Comparison of ENCODE assay signal across 8 cellular contexts in genomic region chr5:251980-252379, GRCh38. TPM values are rescaled to one million over a fixed set of nuclear protein-coding genes. Genes with fewer than 3 reads are reported as not detected.
DNase-seq lines count a peak whose midpoint lies in the region; ATAC-seq, FAIRE-seq and TF ChIP-seq lines count a peak whose summit lies in the region.
"Not testable (repeated sequence)": the region's sequence is repeated elsewhere in the genome, so short reads cannot be mapped to it uniquely, and the experiment has no call there.

No MANE protein-coding gene starts in this region.

- peak overlapping the region; percentile 14; the same call in 1 of the 2 replicates for H2AFZ ChIP-seq in PC-3 (ENCODE audit: low read length)
- not testable (repeated sequence) for H2AFZ ChIP-seq in astrocyte (ENCODE audit: low read depth, low read length)

- H3K4me1 Mint-ChIP-seq in CD8-positive, alpha-beta memory T cell, result peaks cover 13 to 17% (median 13%) of the 10 kb centered on the region in 3 donors
- H3K4me1 Mint-ChIP-seq in activated CD4-positive, alpha-beta T cell treated with anti-CD3 and anti-CD28 coated beads for 36 hours; astrocyte (ENCODE audit: low read depth, unreplicated experiment): not testable (repeated sequence)
- peaks cover 9 to 13% of the 10 kb centered on the region in 2 donors for H3K4me1 Mint-ChIP-seq in effector memory CD8-positive, alpha-beta T cell (ENCODE audit: low read depth in 2 of 2)
- peaks cover 5 to 13% of the 10 kb centered on the region in 2 donors for H3K4me1 Mint-ChIP-seq in natural killer cell

- POLR2A ChIA-PET in A673 (lab: Charles Lee; ENCODE audit: low non-redundant PET); CD8-positive, alpha-beta memory T cell (lab: Charles Lee); PC-3 (lab: Charles Lee; ENCODE audit: unreplicated experiment); activated CD4-positive, alpha-beta T cell treated with anti-CD3 and anti-CD28 coated beads for 36 hours (lab: Charles Lee): not testable (repeated sequence)

- intact Hi-C loops in A673 (cut with micrococcal nuclease; ENCODE audit: unreplicated experiment); PC-3 (cut with micrococcal nuclease); activated CD4-positive, alpha-beta T cell treated with anti-CD3 and anti-CD28 coated beads for 36 hours (cut with DNase I, micrococcal nuclease); natural killer cell (cut with micrococcal nuclease): not testable (repeated sequence)

- not testable (repeated sequence) for H3K4me1 ChIP-seq in A673 (ENCODE audit: insufficient read depth, low read length, poor library complexity, severe bottlenecking); CD8-positive, alpha-beta memory T cell (ENCODE audit: insufficient read depth, low read length); astrocyte (ENCODE audit: insufficient read depth, low read length); upper lobe of left lung
- H3K4me1 ChIP-seq in PC-3 (ENCODE audit: insufficient read depth, low read length), result peaks cover 19% of the 10 kb centered on the region

- H3K27me3 Mint-ChIP-seq in CD8-positive, alpha-beta memory T cell; activated CD4-positive, alpha-beta T cell treated with anti-CD3 and anti-CD28 coated beads for 36 hours; astrocyte (ENCODE audit: low read depth, unreplicated experiment); effector memory CD8-positive, alpha-beta T cell; natural killer cell (ENCODE audit: low read depth in 2 of 2): not testable (repeated sequence)

- H3K4me3 ChIP-seq in A673 (ENCODE audit: low read depth, low read length, poor library complexity, severe bottlenecking); CD8-positive, alpha-beta memory T cell (ENCODE audit: low read length); astrocyte (ENCODE audit: insufficient read depth, low read depth, low read length); upper lobe of left lung: not testable (repeated sequence)
- H3K4me3 ChIP-seq in PC-3 (ENCODE audit: low read length), result peak overlapping the region; percentile 18

- not testable (repeated sequence) for TF ChIP-seq POLR2A in upper lobe of left lung (IDR thresholded peaks at IDR 0.05)

- not testable (repeated sequence) for H3K27me3 ChIP-seq in A673 (replicated peaks; ENCODE audit: insufficient read depth, low read depth, low read length, poor library complexity); CD8-positive, alpha-beta memory T cell (ENCODE audit: insufficient read depth, low read length, poor library complexity, severe bottlenecking); PC-3 (ENCODE audit: low read length); astrocyte (ENCODE audit: insufficient read depth, low read length); upper lobe of left lung

- not testable (repeated sequence) for H3F3A ChIP-seq in PC-3 (ENCODE audit: low read length, unreplicated experiment)

- peak overlapping the region; percentile 27 to 94 (median 85) for H3K27ac Mint-ChIP-seq in CD8-positive, alpha-beta memory T cell
- H3K27ac Mint-ChIP-seq in activated CD4-positive, alpha-beta T cell treated with anti-CD3 and anti-CD28 coated beads for 36 hours, result peak overlapping the region; percentile 31
- H3K27ac Mint-ChIP-seq in astrocyte (ENCODE audit: unreplicated experiment), result not testable (repeated sequence)
- H3K27ac Mint-ChIP-seq in effector memory CD8-positive, alpha-beta T cell, result peak overlapping the region; percentile 86 to 93
- H3K27ac Mint-ChIP-seq in natural killer cell, result peak overlapping the region; percentile 54 to 64

- H3K36me3 ChIP-seq in A673 (ENCODE audit: insufficient read depth, low read length, poor library complexity, severe bottlenecking) (peaks cover 41% of the 10 kb centered on the region), PC-3 (ENCODE audit: low read depth, low read length) (peaks cover 33% of the 10 kb centered on the region), astrocyte (ENCODE audit: insufficient read depth, low read length) (peaks cover 30% of the 10 kb centered on the region), upper lobe of left lung (peaks cover 17 to 87% (median 50%) of the 10 kb centered on the region in 4 donors)
- peaks cover 24% of the 10 kb centered on the region for H3K36me3 ChIP-seq in CD8-positive, alpha-beta memory T cell (ENCODE audit: insufficient read depth, low read length)

- not testable (repeated sequence) for TF ChIP-seq CTCF in A673 (conservative IDR thresholded peaks at IDR 0.05; ENCODE audit: low read depth, low read length); PC-3 (conservative IDR thresholded peaks at IDR 0.05; ENCODE audit: low read depth, low read length); astrocyte (IDR thresholded peaks at IDR 0.05; ENCODE audit: insufficient read depth, low read depth, low read length); natural killer cell (IDR thresholded peaks at IDR 0.05); upper lobe of left lung (IDR thresholded peaks at IDR 0.05)

- not testable (repeated sequence) for FAIRE-seq in astrocyte (lab: Jason Lieb, UNC)

- not testable (repeated sequence) for H3K9me2 ChIP-seq in PC-3 (replicated peaks; ENCODE audit: low read length)

- H3K4me3 Mint-ChIP-seq in CD8-positive, alpha-beta memory T cell, result peak overlapping the region in 4 of 7 donors; percentile 41 to 58 (median 52)
- not testable (repeated sequence) for H3K4me3 Mint-ChIP-seq in activated CD4-positive, alpha-beta T cell treated with anti-CD3 and anti-CD28 coated beads for 36 hours; astrocyte (ENCODE audit: unreplicated experiment); natural killer cell
- peak overlapping the region; percentile 61 to 71 for H3K4me3 Mint-ChIP-seq in effector memory CD8-positive, alpha-beta T cell

- 40 to 62% methylated on average over 11 of the region's 11 CpGs for WGBS in upper lobe of left lung, 2 donors

- not testable (repeated sequence) for ATAC-seq in PC-3; activated CD4-positive, alpha-beta T cell treated with anti-CD3 and anti-CD28 coated beads for 36 hours; effector memory CD8-positive, alpha-beta T cell (replicated peaks); natural killer cell; upper lobe of left lung (ENCODE audit: low FRiP score in 2 of 2)

- not testable (repeated sequence) for H3K79me2 ChIP-seq in PC-3 (ENCODE audit: low read length); astrocyte (ENCODE audit: insufficient read depth, low read length)

- peak; percentile 58 for DNase-seq in A673 (ENCODE audit: low spot score)
- DNase-seq in CD8-positive, alpha-beta memory T cell; activated CD4-positive, alpha-beta T cell treated with anti-CD3 and anti-CD28 coated beads for 36 hours; astrocyte (ENCODE audit: low read depth); effector memory CD8-positive, alpha-beta T cell; natural killer cell; upper lobe of left lung: not testable (repeated sequence)
- peak; percentile 37 for DNase-seq in PC-3

- not testable (repeated sequence) for H3K9me3 Mint-ChIP-seq in CD8-positive, alpha-beta memory T cell; activated CD4-positive, alpha-beta T cell treated with anti-CD3 and anti-CD28 coated beads for 36 hours (ENCODE audit: low read depth); astrocyte (ENCODE audit: unreplicated experiment); effector memory CD8-positive, alpha-beta T cell; natural killer cell

- not testable (repeated sequence) for H3K9me3 ChIP-seq in A673 (ENCODE audit: low read depth, low read length, poor library complexity, severe bottlenecking); CD8-positive, alpha-beta memory T cell (ENCODE audit: low read length); PC-3 (ENCODE audit: low read length); astrocyte (ENCODE audit: insufficient read depth, low read depth, low read length); upper lobe of left lung

- not testable (repeated sequence) for H4K20me1 ChIP-seq in PC-3 (ENCODE audit: low read length); astrocyte (ENCODE audit: insufficient read depth, low read length)

- not testable (repeated sequence) for TF ChIP-seq EP300 in upper lobe of left lung (IDR thresholded peaks at IDR 0.05)

- peak overlapping the region; percentile 65 for H3K4me2 ChIP-seq in PC-3 (ENCODE audit: low read length)
- H3K4me2 ChIP-seq in astrocyte (ENCODE audit: low read length), result not testable (repeated sequence)

- CTCF ChIA-PET in A673 (lab: Charles Lee); CD8-positive, alpha-beta memory T cell (lab: Charles Lee); PC-3 (lab: Charles Lee); activated CD4-positive, alpha-beta T cell treated with anti-CD3 and anti-CD28 coated beads for 36 hours (lab: Charles Lee): not testable (repeated sequence)

- not testable (repeated sequence) for BruUV-seq in A673 (replicated peaks; lab: Mats Ljungman, UMichigan)
- TSS peak; percentile 86 for BruUV-seq in PC-3 (replicated peaks; lab: Mats Ljungman, UMichigan)

- peaks cover 20 to 81% (median 21%) of the 10 kb centered on the region in 3 donors for H3K36me3 Mint-ChIP-seq in CD8-positive, alpha-beta memory T cell
- H3K36me3 Mint-ChIP-seq in activated CD4-positive, alpha-beta T cell treated with anti-CD3 and anti-CD28 coated beads for 36 hours (ENCODE audit: low read depth), result peaks cover 44% of the 10 kb centered on the region
- peaks cover 33% of the 10 kb centered on the region for H3K36me3 Mint-ChIP-seq in astrocyte (ENCODE audit: low read depth, unreplicated experiment)
- H3K36me3 Mint-ChIP-seq in effector memory CD8-positive, alpha-beta T cell (ENCODE audit: insufficient read depth), result peaks cover 54% of the 10 kb centered on the region
- H3K36me3 Mint-ChIP-seq in natural killer cell, result peaks cover 13% of the 10 kb centered on the region

- H3K27ac ChIP-seq in A673 (ENCODE audit: low read depth, low read length, poor library complexity, severe bottlenecking) (peak overlapping the region; percentile 78), PC-3 (ENCODE audit: low read length) (peak overlapping the region; percentile 91), upper lobe of left lung (peak overlapping the region in 3 of 4 donors; percentile 39 to 73 (median 60))
- H3K27ac ChIP-seq in CD8-positive, alpha-beta memory T cell (ENCODE audit: low read depth, low read length), result peak overlapping the region; percentile 16
- not testable (repeated sequence) for H3K27ac ChIP-seq in astrocyte (ENCODE audit: low read depth, low read length)

- H3K9ac ChIP-seq in PC-3 (ENCODE audit: low read length) (peak overlapping the region; percentile 45), astrocyte (ENCODE audit: low read length) (peak overlapping the region; percentile 37)

RNA-seq across cellular contexts. Expression of gene PDCD6, which starts 19.5 kb away (rescaled TPM):
- total RNA-seq in A673 (2021) (93.6 and 95.5 TPM in 2 replicates), PC-3 (2014; rRNA removed) (158 and 200 TPM in 2 replicates), astrocyte (99.1 and 99.6 TPM in 2 replicates), natural killer cell (10 to 100 TPM; 49.6 to 65.6 (median 57.7) TPM), upper lobe of left lung (10 to 100 TPM; 63.9 to 79.7 (median 73.5) TPM)
- 100 to 1,000 TPM in 1 of 2 experiments, 10 to 100 TPM in 1; 100.0 to 105 TPM for total RNA-seq in CD8-positive, alpha-beta memory T cell
- 194 TPM for polyA plus RNA-seq in CD8-positive, alpha-beta memory T cell
- 10 to 100 TPM; 69.5 to 91.6 TPM for total RNA-seq in activated CD4-positive, alpha-beta T cell treated with anti-CD3 and anti-CD28 coated beads for 36 hours

RNA-seq across cellular contexts. Expression of gene SDHA, which starts 33.9 kb away (rescaled TPM):
- total RNA-seq in A673 (2021) (132 and 135 TPM in 2 replicates), PC-3 (2014; rRNA removed) (163 and 181 TPM in 2 replicates), astrocyte (91.7 and 102 TPM in 2 replicates), natural killer cell (100 to 1,000 TPM; 173 to 183 (median 173) TPM), upper lobe of left lung (100 to 1,000 TPM in 3 of 6 donors, 10 to 100 TPM in 3; 64.0 to 123 (median 95.1) TPM)
- 100 to 1,000 TPM; 168 to 171 TPM for total RNA-seq in CD8-positive, alpha-beta memory T cell
- 237 TPM for polyA plus RNA-seq in CD8-positive, alpha-beta memory T cell
- 100 to 1,000 TPM; 104 to 121 TPM for total RNA-seq in activated CD4-positive, alpha-beta T cell treated with anti-CD3 and anti-CD28 coated beads for 36 hours

RNA-seq across cellular contexts. Expression of gene CCDC127, which starts 34.0 kb away (rescaled TPM):
- total RNA-seq in A673 (2021) (8.4 and 8.8 TPM in 2 replicates), PC-3 (2014; rRNA removed) (4.1 and 5.4 TPM in 2 replicates), astrocyte (5.6 and 8.8 TPM in 2 replicates), natural killer cell (1 to 10 TPM; 4.4 to 6.2 (median 5.4) TPM), upper lobe of left lung (1 to 10 TPM; 3.1 to 8.5 (median 4.8) TPM)
- 1 to 10 TPM; 7.2 to 8.3 TPM for total RNA-seq in CD8-positive, alpha-beta memory T cell
- polyA plus RNA-seq in CD8-positive, alpha-beta memory T cell, result 5.3 TPM
- 1 to 10 TPM; 6.0 to 7.0 TPM for total RNA-seq in activated CD4-positive, alpha-beta T cell treated with anti-CD3 and anti-CD28 coated beads for 36 hours
